In the genomic region with DNA sequence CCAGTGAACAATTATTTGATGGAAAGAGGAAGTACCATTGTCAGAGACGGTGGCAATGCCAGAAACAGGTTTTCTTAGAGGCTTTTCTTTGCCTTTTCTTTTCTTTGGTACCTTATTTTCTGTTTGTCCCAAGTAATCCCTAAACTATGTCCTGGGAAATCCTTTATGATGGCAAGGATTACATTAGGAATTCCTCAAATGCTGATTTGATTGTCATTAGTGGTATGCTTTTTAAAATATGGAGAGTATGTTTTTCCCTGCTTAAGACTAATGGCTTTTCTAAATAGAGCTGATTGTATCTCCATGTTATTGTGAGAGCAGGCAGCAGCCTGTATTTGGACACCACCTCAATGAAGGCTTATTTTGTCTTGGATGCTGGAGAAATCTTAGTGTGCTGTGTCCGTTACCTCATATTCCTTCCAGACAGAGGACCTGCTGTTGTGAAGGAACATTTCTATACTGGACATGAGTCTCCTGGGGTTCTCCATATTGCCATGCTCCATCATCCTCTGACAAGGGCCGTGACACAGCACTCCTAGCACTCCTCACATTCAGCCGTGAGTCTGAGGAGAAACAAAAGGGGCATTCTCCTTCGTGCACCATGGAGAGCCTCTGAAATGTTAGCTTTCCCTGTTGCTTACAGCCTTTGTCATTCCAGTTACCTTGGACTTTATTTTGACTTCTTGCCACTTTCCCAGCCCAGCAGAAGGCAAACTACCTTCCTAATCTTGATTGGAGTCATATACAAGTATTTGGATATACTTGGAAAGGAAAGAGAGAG, we compare ENCODE assay signal across 13 cellular contexts. TPM values are rescaled to one million over a fixed set of nuclear protein-coding genes. Genes with fewer than 3 reads are reported as not detected.
A peak's percentile ranks its signal among the peaks of the same experiment; 100 is the strongest.
DNase-seq lines count a peak whose midpoint lies in the region; ATAC-seq, FAIRE-seq and TF ChIP-seq lines count a peak whose summit lies in the region.
"Had no signal": no experiment of that assay in that cellular context is flagged by ENCODE, and none has a peak within 500 bp of the region (broad histone marks: within the 10 kb centered on the region; RNA-seq: fewer than 3 reads in every experiment).

No MANE protein-coding gene starts in this region.

- ATAC-seq in right cardiac atrium (peak; percentile 59 to 73), HepG2 (peak; percentile 36), GM19324 (IDR thresholded peaks at IDR 0.05; ENCODE audit: low FRiP score, unreplicated experiment) (no peak)

- no peaks in the 10 kb centered on the region for H3K9me3 ChIP-seq in right cardiac atrium (ENCODE audit: control insufficient read depth, low read length)
- H3K9me3 ChIP-seq in right atrium auricular region: no peaks in the 10 kb centered on the region
- no peaks in the 10 kb centered on the region for H3K9me3 ChIP-seq in HepG2 (ENCODE audit: low read length)
- peaks cover 0 to 5% (median 0%) of the 10 kb centered on the region in 8 donors for H3K9me3 ChIP-seq in spleen
- H3K9me3 ChIP-seq: tibial artery had no signal

- peak overlapping the region; percentile 64 for H3K27ac ChIP-seq in right cardiac atrium (ENCODE audit: low read length)
- peak overlapping the region in 1 of 2 donors; percentile 39 for H3K27ac ChIP-seq in right atrium auricular region
- peak overlapping the region; percentile 67 for H3K27ac ChIP-seq in HepG2 (ENCODE audit: extremely low read length, insufficient read depth, low read length)
- H3K27ac ChIP-seq in spleen: no peak overlapping the region
- H3K27ac ChIP-seq: tibial artery had no signal

- peak overlapping the region in 1 of 5 experiments; percentile 61 for H3K4me3 Mint-ChIP-seq in brain
- H3K4me3 Mint-ChIP-seq: activated CD4-positive, alpha-beta memory T cell treated with anti-CD3 and anti-CD28 coated beads, Interleukin-2, amount 10 ng/mL, durations not matched to agents 7 days and 5 days had no signal

- H3K79me2 ChIP-seq in HepG2 (ENCODE audit: insufficient read depth, low read length): no peaks in the 10 kb centered on the region

- POLR2A ChIA-PET in HepG2 (lab: Yijun Ruan, JAX): no interaction called here

- CTCF ChIA-PET in HepG2 (lab: Yijun Ruan, JAX; ENCODE audit: low intra/inter-chr PET ratio, low total read pairs): no interaction called here

- peak overlapping the region; percentile 28 to 93 (median 76) for H3K27ac Mint-ChIP-seq in brain
- H3K27ac Mint-ChIP-seq: activated CD4-positive, alpha-beta memory T cell treated with anti-CD3 and anti-CD28 coated beads, Interleukin-2, amount 10 ng/mL, durations not matched to agents 7 days and 5 days had no signal

- H2AFZ ChIP-seq in HepG2 (ENCODE audit: low read length): no peak overlapping the region

- H3K4me1 ChIP-seq in right cardiac atrium (ENCODE audit: control insufficient read depth, insufficient read depth, low read length) (peaks cover 5% of the 10 kb centered on the region), right atrium auricular region (peaks cover 0 to 14% of the 10 kb centered on the region in 2 donors), HepG2 (ENCODE audit: insufficient read depth, low read length) (peaks cover 53% of the 10 kb centered on the region), spleen (peaks cover 0 to 5% (median 0%) of the 10 kb centered on the region in 6 donors)

- BruUV-seq in HepG2 (replicated peaks; lab: Mats Ljungman, UMichigan): no TSS peak

- H3K4me2 ChIP-seq in HepG2 (ENCODE audit: low read depth, low read length): peak overlapping the region; percentile 50

- H3K27me3 ChIP-seq in right cardiac atrium (ENCODE audit: control insufficient read depth, insufficient read depth): no peaks in the 10 kb centered on the region
- H3K27me3 ChIP-seq in right atrium auricular region: no peaks in the 10 kb centered on the region
- H3K27me3 ChIP-seq in HepG2 (ENCODE audit: control insufficient read depth in 1 of 2, insufficient read depth in 2 of 2, low read length in 2 of 2): no peaks in the 10 kb centered on the region
- H3K27me3 ChIP-seq in spleen (replicated peaks in 1 of 7): no peaks in the 10 kb centered on the region
- H3K27me3 ChIP-seq: tibial artery had no signal

- peaks cover 23% of the 10 kb centered on the region for H3K4me1 Mint-ChIP-seq in brain
- H3K4me1 Mint-ChIP-seq: activated CD4-positive, alpha-beta memory T cell treated with anti-CD3 and anti-CD28 coated beads, Interleukin-2, amount 10 ng/mL, durations not matched to agents 7 days and 5 days had no signal

- no peaks in the 10 kb centered on the region for H4K20me1 ChIP-seq in HepG2 (ENCODE audit: insufficient read depth, low read length)

- intact Hi-C loops in right cardiac atrium (cut with DNase I) (no loop called here), HepG2 (cut with micrococcal nuclease; ENCODE audit: unreplicated experiment) (loop anchor here (5.0 kb wide), 1 partner anchor 34 kb away; no protein-coding TSS in a partner anchor), spleen (cut with DNase I; ENCODE audit: low total_unique reads) (no loop called here)

- TF ChIP-seq CTCF in right atrium auricular region (IDR thresholded peaks at IDR 0.05): no peak
- no peak for TF ChIP-seq CTCF in brain (conservative IDR thresholded peaks at IDR 0.05)
- TF ChIP-seq CTCF in HepG2 (CRISPR knock-in tag; IDR thresholded peaks at IDR 0.05): no peak
- TF ChIP-seq CTCF in spleen (IDR thresholded peaks at IDR 0.05 in 8 of 11, conservative IDR thresholded peaks at IDR 0.05 in 3 of 11): no peak

- TF ChIP-seq EP300 in HepG2 (IDR thresholded peaks at IDR 0.05; ENCODE audit: low read depth in 2 of 2, low read length in 2 of 2) (no peak), HepG2 (CRISPR knock-in tag; IDR thresholded peaks at IDR 0.05; ENCODE audit: borderline replicate concordance) (no peak)

- TF ChIP-seq RAD21 in HepG2 (CRISPR knock-in tag; IDR thresholded peaks at IDR 0.05): no peak

- peaks cover 0 to 5% (median 4%) of the 10 kb centered on the region in 5 experiments for H3K9me3 Mint-ChIP-seq in brain

- 40% methylated on average over 5 of the region's 5 CpGs for WGBS in right cardiac atrium
- 39% methylated on average over 5 of the region's 5 CpGs for WGBS in HepG2 (ENCODE audit: low lambda C conversion rate)
- 68 to 79% (median 75%) methylated on average over 5 of the region's 5 CpGs for WGBS in spleen, 5 donors

- no peak overlapping the region for H3K9ac ChIP-seq in HepG2 (ENCODE audit: insufficient read depth, low read depth, low read length)

- peak; percentile 56 for FAIRE-seq in HepG2 (lab: Jason Lieb, UNC)

- H3K4me3 ChIP-seq in right cardiac atrium (ENCODE audit: low read length) (no peak overlapping the region), right atrium auricular region (no peak overlapping the region), HepG2 (replicated peaks in 1 of 3; ENCODE audit: insufficient read depth in 1 of 3, low read depth in 2 of 3, low read length in 3 of 3) (no peak overlapping the region; a peak in 1 of 6 replicates), spleen (no peak overlapping the region)
- H3K4me3 ChIP-seq: tibial artery had no signal

- in situ Hi-C loops in HepG2 (cut with HindIII; ENCODE audit: extremely low pct_ligation_motif_present, low pct_unique_long_range_greater_than_20kb): no loop called here

- H3K36me3 Mint-ChIP-seq in brain: peaks cover 72% of the 10 kb centered on the region

- DNase-seq in right cardiac atrium (no peak), right atrium auricular region (ENCODE audit: low spot score) (no peak), HepG2 (ENCODE audit: low spot score) (peak; percentile 70), spleen (no peak), foreskin melanocyte (no peak)
- no peak for DNase-seq in effector CD4-positive, alpha-beta T cell
- DNase-seq: activated CD4-positive, alpha-beta memory T cell treated with anti-CD3 and anti-CD28 coated beads, Interleukin-2, amount 10 ng/mL, durations not matched to agents 7 days and 5 days; activated naive CD4-positive, alpha-beta T cell treated with Interleukin-2 at 50 U/mL for 16 hours; DMS79; foreskin fibroblast; tibial artery had no signal

- TF ChIP-seq POLR2A in HepG2 (IDR thresholded peaks at IDR 0.05; ENCODE audit: insufficient read depth in 1 of 2, low read depth in 2 of 2, low read length in 2 of 2) (no peak), spleen (IDR thresholded peaks at IDR 0.05) (no peak)

- H3K36me3 ChIP-seq in right atrium auricular region (peaks cover 16% of the 10 kb centered on the region), HepG2 (replicated peaks in 1 of 2; ENCODE audit: control insufficient read depth in 1 of 2, insufficient read depth in 2 of 2, low read length in 2 of 2) (0 out of 5 replicates have a peak, but pooled peaks cover 0 to 2% of the 10 kb centered on the region in 2 experiments), spleen (peaks cover 0 to 53% (median 5%) of the 10 kb centered on the region in 6 donors)

- H3K27me3 Mint-ChIP-seq in brain: no peaks in the 10 kb centered on the region
- H3K27me3 Mint-ChIP-seq: activated CD4-positive, alpha-beta memory T cell treated with anti-CD3 and anti-CD28 coated beads, Interleukin-2, amount 10 ng/mL, durations not matched to agents 7 days and 5 days had no signal

RNA-seq across cellular contexts. Expression of a gene that starts 29.4 kb away (rescaled TPM):
- total RNA-seq in right cardiac atrium (1 to 10 TPM; 3.9 to 7.4 (median 4.7) TPM), right atrium auricular region (1 to 10 TPM; 1.6 to 3.1 TPM), HepG2 (2016; rRNA removed; fragmentation: Illumina TruSeq; extraction: Trizol) (0.04 and 0.08 TPM in 2 replicates), spleen (1 to 10 TPM in 4 of 7 donors, under 1 TPM in 3; 0.66 to 3.3 (median 1.0) TPM)
- polyA plus RNA-seq in right cardiac atrium (2.1 TPM), brain (ENCODE audit: insufficient read depth, low read depth, low replicate concordance) (1.1 TPM), HepG2 (2011; rRNA removed) (0.17 and 0.27 TPM in 2 replicates), spleen (under 1 TPM; 0.15 to 0.39 (median 0.16) TPM)
- total RNA-seq in HepG2 (2016; cell fraction: cytosol; rRNA removed; fragmentation: Illumina TruSeq; extraction: Trizol; ENCODE audit: low read depth): 0.09 TPM in 1 of 2 replicates, not detected in the other
- total RNA-seq in HepG2 (2016; cell fraction: insoluble cytoplasmic fraction; rRNA removed; fragmentation: Illumina TruSeq; extraction: Trizol): 0.03 and 0.04 TPM in 2 replicates
- 0.03 TPM in 1 of 2 replicates, not detected in the other for total RNA-seq in HepG2 (2016; cell fraction: membrane; rRNA removed; fragmentation: Illumina TruSeq; extraction: Trizol)
- 0.16 TPM in 1 of 2 replicates, not detected in the other for total RNA-seq in HepG2 (2016; cell fraction: nucleus; rRNA removed; fragmentation: Illumina TruSeq; extraction: Trizol)
- 0.05 and 0.21 TPM in 2 replicates for polyA plus RNA-seq in HepG2 (2011; cell fraction: cytosol; rRNA removed)
- polyA plus RNA-seq in HepG2 (2011; cell fraction: nucleus; rRNA removed): 0.80 and 1.8 TPM in 2 replicates
- polyA plus RNA-seq in HepG2 (2012): 0.08 and 0.27 TPM in 2 replicates
- not detected in 2 replicates for polyA plus RNA-seq in HepG2 (2016; cell fraction: cytosol; fragmentation: Illumina TruSeq; extraction: Trizol; ENCODE audit: low read depth)
- polyA plus RNA-seq in HepG2 (2016; cell fraction: insoluble cytoplasmic fraction; fragmentation: Illumina TruSeq; extraction: Trizol; ENCODE audit: low read depth): 0.11 and 0.14 TPM in 2 replicates
- polyA plus RNA-seq in HepG2 (2016; cell fraction: membrane; fragmentation: Illumina TruSeq; extraction: Trizol; ENCODE audit: low read depth): not detected in 2 replicates
- polyA plus RNA-seq in HepG2 (2016; cell fraction: nucleus; fragmentation: Illumina TruSeq; extraction: Trizol; ENCODE audit: insufficient read depth, low read depth): 0.25 and 0.27 TPM in 2 replicates
- 0.32 TPM in 1 of 2 replicates, not detected in the other for polyA minus RNA-seq in HepG2 (2011; rRNA and poly(A)+ RNA removed; ENCODE audit: low replicate concordance)
- 0.20 TPM in 1 of 2 replicates, not detected in the other for polyA minus RNA-seq in HepG2 (2011; cell fraction: cytosol; rRNA and poly(A)+ RNA removed)
- polyA minus RNA-seq in HepG2 (2011; cell fraction: nucleus; rRNA and poly(A)+ RNA removed): 0.37 and 0.64 TPM in 2 replicates

RNA-seq across cellular contexts. Expression of a gene that starts 47.7 kb away (rescaled TPM):
- total RNA-seq in right cardiac atrium (10 to 100 TPM; 42.6 to 47.7 (median 46.0) TPM), right atrium auricular region (10 to 100 TPM; 23.0 to 31.0 TPM), HepG2 (2016; rRNA removed; fragmentation: Illumina TruSeq; extraction: Trizol) (12.5 and 12.8 TPM in 2 replicates), spleen (10 to 100 TPM; 27.3 to 49.3 (median 35.6) TPM)
- polyA plus RNA-seq in right cardiac atrium (6.2 TPM), brain (ENCODE audit: insufficient read depth, low read depth, low replicate concordance) (6.4 TPM), HepG2 (2011; rRNA removed) (5.3 and 6.1 TPM in 2 replicates), spleen (1 to 10 TPM; 3.9 to 6.0 (median 4.6) TPM)
- total RNA-seq in HepG2 (2016; cell fraction: cytosol; rRNA removed; fragmentation: Illumina TruSeq; extraction: Trizol; ENCODE audit: low read depth): 33.1 and 42.8 TPM in 2 replicates
- total RNA-seq in HepG2 (2016; cell fraction: insoluble cytoplasmic fraction; rRNA removed; fragmentation: Illumina TruSeq; extraction: Trizol): 11.9 and 13.3 TPM in 2 replicates
- 26.5 and 32.1 TPM in 2 replicates for total RNA-seq in HepG2 (2016; cell fraction: membrane; rRNA removed; fragmentation: Illumina TruSeq; extraction: Trizol)
- 15.5 and 16.2 TPM in 2 replicates for total RNA-seq in HepG2 (2016; cell fraction: nucleus; rRNA removed; fragmentation: Illumina TruSeq; extraction: Trizol)
- polyA plus RNA-seq in HepG2 (2011; cell fraction: cytosol; rRNA removed): 2.4 and 3.4 TPM in 2 replicates
- 7.1 and 10.7 TPM in 2 replicates for polyA plus RNA-seq in HepG2 (2011; cell fraction: nucleus; rRNA removed)
- polyA plus RNA-seq in HepG2 (2012): 4.4 and 5.6 TPM in 2 replicates
- polyA plus RNA-seq in HepG2 (2016; cell fraction: cytosol; fragmentation: Illumina TruSeq; extraction: Trizol; ENCODE audit: low read depth): 0.63 and 0.92 TPM in 2 replicates
- 9.6 and 11.1 TPM in 2 replicates for polyA plus RNA-seq in HepG2 (2016; cell fraction: insoluble cytoplasmic fraction; fragmentation: Illumina TruSeq; extraction: Trizol; ENCODE audit: low read depth)
- 3.2 and 4.1 TPM in 2 replicates for polyA plus RNA-seq in HepG2 (2016; cell fraction: membrane; fragmentation: Illumina TruSeq; extraction: Trizol; ENCODE audit: low read depth)
- 11.5 and 13.9 TPM in 2 replicates for polyA plus RNA-seq in HepG2 (2016; cell fraction: nucleus; fragmentation: Illumina TruSeq; extraction: Trizol; ENCODE audit: insufficient read depth, low read depth)
- polyA minus RNA-seq in HepG2 (2011; rRNA and poly(A)+ RNA removed; ENCODE audit: low replicate concordance): 7.2 and 7.5 TPM in 2 replicates
- polyA minus RNA-seq in HepG2 (2011; cell fraction: cytosol; rRNA and poly(A)+ RNA removed): 9.1 and 12.5 TPM in 2 replicates
- polyA minus RNA-seq in HepG2 (2011; cell fraction: nucleus; rRNA and poly(A)+ RNA removed): 48.6 and 49.1 TPM in 2 replicates

Comparison
In these comparisons a context has a peak if more than half of its experiments do, and no peak if none do; other contexts are left out.
1. H3K27ac ChIP-seq: peak in right cardiac atrium (single experiment) and HepG2 (single experiment); none in spleen (0 of 8).